Comparison of ENCODE assay signal across 1 cellular context in genomic region chr9:129938291-129938979, GRCh38.
TF ChIP-seq lines count a peak whose summit lies in the region.

No MANE protein-coding gene starts in this region.

TF ChIP-seq in IMR-90, 13 proteins besides CTCF, POLR2A, EP300 and RAD21 (continued from another document):
- TF ChIP-seq MXI1 (IDR thresholded peaks at IDR 0.05; ENCODE audit: borderline replicate concordance, low read depth, low read length) (no peak), CEBPB (IDR thresholded peaks at IDR 0.05; ENCODE audit: low read depth, low read length) (no peak), SMC3 (IDR thresholded peaks at IDR 0.05; ENCODE audit: low read depth, low read length) (no peak), CHD1 (IDR thresholded peaks at IDR 0.05; ENCODE audit: low read depth, low read length) (no peak), RFX5 (IDR thresholded peaks at IDR 0.05; ENCODE audit: low read depth, low read length) (no peak), BHLHE40 (IDR thresholded peaks at IDR 0.05; ENCODE audit: low read depth, low read length) (no peak), NFE2L2 (IDR thresholded peaks at IDR 0.05; ENCODE audit: low read depth, low read length) (no peak), FOS (IDR thresholded peaks at IDR 0.05; ENCODE audit: low read depth, low read length) (no peak)
- TF ChIP-seq, protein P1, sequence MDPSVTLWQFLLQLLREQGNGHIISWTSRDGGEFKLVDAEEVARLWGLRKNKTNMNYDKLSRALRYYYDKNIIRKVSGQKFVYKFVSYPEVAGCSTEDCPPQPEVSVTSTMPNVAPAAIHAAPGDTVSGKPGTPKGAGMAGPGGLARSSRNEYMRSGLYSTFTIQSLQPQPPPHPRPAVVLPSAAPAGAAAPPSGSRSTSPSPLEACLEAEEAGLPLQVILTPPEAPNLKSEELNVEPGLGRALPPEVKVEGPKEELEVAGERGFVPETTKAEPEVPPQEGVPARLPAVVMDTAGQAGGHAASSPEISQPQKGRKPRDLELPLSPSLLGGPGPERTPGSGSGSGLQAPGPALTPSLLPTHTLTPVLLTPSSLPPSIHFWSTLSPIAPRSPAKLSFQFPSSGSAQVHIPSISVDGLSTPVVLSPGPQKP (IDR thresholded peaks at IDR 0.05; ENCODE audit: borderline replicate concordance, low read depth, low read length) = no peak
